ENCODE assay signal across 9 cellular contexts in the genomic region with DNA sequence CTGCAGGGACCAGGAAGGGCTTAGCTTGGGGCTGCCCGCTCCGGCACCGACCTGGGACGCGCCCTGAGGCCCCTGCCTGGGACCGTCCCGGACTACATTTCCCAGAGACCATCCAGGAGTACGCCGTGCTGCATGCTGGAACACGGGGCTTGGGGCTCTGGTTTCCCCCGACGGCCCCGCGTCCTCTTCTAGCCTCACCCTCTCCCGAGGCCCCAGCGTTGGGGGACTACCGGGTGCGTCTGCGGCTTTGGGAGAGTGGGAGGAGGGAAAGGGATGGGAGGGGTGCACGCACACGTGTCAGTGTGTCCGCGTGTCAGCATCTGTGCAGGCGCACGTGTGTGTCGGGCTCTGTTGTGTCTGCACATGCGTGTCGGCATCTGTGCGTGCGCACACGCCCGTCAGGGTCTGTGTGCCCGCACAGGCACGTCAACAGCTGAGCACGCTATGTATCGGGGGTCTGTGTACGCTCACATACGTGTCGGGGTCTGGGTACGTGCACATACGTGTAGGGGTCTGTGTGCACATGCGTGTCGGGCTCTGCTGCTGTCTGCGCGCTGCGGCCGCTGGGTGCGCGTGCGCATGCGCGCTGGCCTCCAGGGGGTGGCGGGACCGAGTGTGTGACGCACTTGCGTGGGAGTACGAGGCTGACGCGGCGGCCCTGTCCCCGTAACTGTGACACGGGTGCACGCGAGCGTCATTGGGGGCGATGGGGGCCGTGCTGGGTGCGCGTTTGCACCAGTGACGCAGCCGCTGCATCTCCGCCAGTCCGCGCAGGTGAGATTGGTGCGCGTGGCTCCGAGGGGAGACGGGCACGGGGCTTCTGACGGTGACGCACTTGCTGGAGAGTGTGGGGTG. TPM values are rescaled to one million over a fixed set of nuclear protein-coding genes. Genes with fewer than 3 reads are reported as not detected.
A peak's percentile ranks its signal among the peaks of the same experiment; 100 is the strongest.
DNase-seq lines count a peak whose midpoint lies in the region; ATAC-seq, FAIRE-seq and TF ChIP-seq lines count a peak whose summit lies in the region.
"Had no signal": no experiment of that assay in that cellular context is flagged by ENCODE, and none has a peak within 500 bp of the region (broad histone marks: within the 10 kb centered on the region; RNA-seq: fewer than 3 reads in every experiment).

Gene ZNF331, plus strand, starts transcription at position 623 of the 855 bp plus-strand sequence. CDS start 31,232 bp downstream, outside the sequence.

- peaks cover 6 to 37% (median 17%) of the 10 kb centered on the region in 4 donors for H3K4me1 Mint-ChIP-seq in CD4-positive, CD25-positive, alpha-beta regulatory T cell

- peak within 1 kb of the TSS; percentile 82 for H3K9ac ChIP-seq in iPS-20b (ENCODE audit: low read depth, low read length)

- H3K4me3 ChIP-seq in CD4-positive, CD25-positive, alpha-beta regulatory T cell (ENCODE audit: low read depth, low read length), result peak within 1 kb of the TSS; percentile 69
- H3K4me3 ChIP-seq in body of pancreas (peak within 1 kb of the TSS; percentile 22 to 24), iPS-20b (ENCODE audit: low read length) (peak within 1 kb of the TSS; percentile 83), skin epidermis (peak within 1 kb of the TSS; percentile 47 to 66 (median 61))

- WGBS in body of pancreas, 2 donors, result 46 to 60% methylated on average over 24 to 79 of the region's 81 CpGs

- peak; percentile 89 to 94 (median 90) for DNase-seq in CD4-positive, CD25-positive, alpha-beta regulatory T cell
- peak; percentile 85 for DNase-seq in HTR-8/SVneo (ENCODE audit: insufficient read length, low spot score)
- peak; percentile 92 for DNase-seq in T-helper 22 cell (ENCODE audit: low read depth)
- DNase-seq in body of pancreas, result peak; percentile 79 to 85 (median 84)
- DNase-seq in NCI-H524 treated with DMSO at 0.1 percent for 48 hours (lab: John Stamatoyannopoulos, UW), result no peak

- peak; percentile 96 for FAIRE-seq in HTR-8/SVneo (lab: Jason Lieb, UNC)

- H3K36me3 Mint-ChIP-seq in CD4-positive, CD25-positive, alpha-beta regulatory T cell, result peaks cover 41% of the 10 kb centered on the region

- peak within 1 kb of the TSS; percentile 93 to 100 (median 99) for H3K27ac Mint-ChIP-seq in CD4-positive, CD25-positive, alpha-beta regulatory T cell

- TF ChIP-seq CTCF in body of pancreas (IDR thresholded peaks at IDR 0.05), result peak in 5 of 7 experiments; percentile 42 to 86 (median 64)

- H3K36me3 ChIP-seq in CD4-positive, CD25-positive, alpha-beta regulatory T cell (ENCODE audit: control insufficient read depth, insufficient read depth, low read length), result peaks cover 15% of the 10 kb centered on the region
- H3K36me3 ChIP-seq in body of pancreas (replicated peaks in 1 of 2; ENCODE audit: insufficient read depth in 1 of 2, low read depth in 2 of 2), result no peaks in the 10 kb centered on the region
- peaks cover 62% of the 10 kb centered on the region for H3K36me3 ChIP-seq in iPS-20b (ENCODE audit: insufficient read depth, low read depth, low read length)

- H3K9me3 Mint-ChIP-seq in CD4-positive, CD25-positive, alpha-beta regulatory T cell, result peaks cover 0 to 15% (median 1%) of the 10 kb centered on the region in 7 donors

- peak; percentile 47 to 70 (median 55) for TF ChIP-seq POLR2A in body of pancreas (IDR thresholded peaks at IDR 0.05)

- H3K4me3 Mint-ChIP-seq in CD4-positive, CD25-positive, alpha-beta regulatory T cell, result peak within 1 kb of the TSS; percentile 91 to 98 (median 92)

- H3K9me3 ChIP-seq in CD4-positive, CD25-positive, alpha-beta regulatory T cell (ENCODE audit: control insufficient read depth in 2 of 2, low read length in 2 of 2), result peaks cover 0 to 2% of the 10 kb centered on the region in 2 experiments
- H3K9me3 ChIP-seq in body of pancreas (no peaks in the 10 kb centered on the region), iPS-20b (ENCODE audit: insufficient read depth, low read depth, low read length) (no peaks in the 10 kb centered on the region)

- H3K4me1 ChIP-seq in CD4-positive, CD25-positive, alpha-beta regulatory T cell (ENCODE audit: control insufficient read depth, insufficient read depth, low read length, poor library complexity, severe bottlenecking), result peaks cover 9% of the 10 kb centered on the region
- H3K4me1 ChIP-seq in body of pancreas, result peaks cover 14% of the 10 kb centered on the region
- no peaks in the 10 kb centered on the region for H3K4me1 ChIP-seq in iPS-20b (ENCODE audit: insufficient read depth, low read length)

- H3K27me3 ChIP-seq in CD4-positive, CD25-positive, alpha-beta regulatory T cell (ENCODE audit: control insufficient read depth, insufficient read depth, low read length), result no peaks in the 10 kb centered on the region
- H3K27me3 ChIP-seq in body of pancreas (no peaks in the 10 kb centered on the region), iPS-20b (ENCODE audit: insufficient read depth, low read length) (no peaks in the 10 kb centered on the region)

- H3K27ac ChIP-seq in CD4-positive, CD25-positive, alpha-beta regulatory T cell (ENCODE audit: insufficient read depth, low read length, poor library complexity, severe bottlenecking), result peak within 1 kb of the TSS; percentile 97
- H3K27ac ChIP-seq in body of pancreas (peak within 1 kb of the TSS; percentile 65 to 84 (median 80)), iPS-20b (ENCODE audit: low read length) (peak within 1 kb of the TSS; percentile 32), skin epidermis (peak within 1 kb of the TSS; percentile 48 to 94 (median 80))
- H3K27ac ChIP-seq: epithelial cell of prostate had no signal

- peak; percentile 83 to 87 for ATAC-seq in CD4-positive, CD25-positive, alpha-beta regulatory T cell (ENCODE audit: low read depth in 2 of 2)
- ATAC-seq in GM19455 (IDR thresholded peaks at IDR 0.05; ENCODE audit: unreplicated experiment) (peak; percentile 69), body of pancreas (peak; percentile 86)

- peaks cover 6% of the 10 kb centered on the region for H3K27me3 Mint-ChIP-seq in CD4-positive, CD25-positive, alpha-beta regulatory T cell

- intact Hi-C loops in body of pancreas (cut with DNase I), result no loop called here

RNA-seq across cellular contexts. Expression of gene ZNF331, which starts in this region (rescaled TPM):
- 504 TPM for total RNA-seq in CD4-positive, CD25-positive, alpha-beta regulatory T cell
- 10 to 100 TPM; 27.9 to 46.7 (median 38.3) TPM for polyA plus RNA-seq in CD4-positive, CD25-positive, alpha-beta regulatory T cell
- 10 to 100 TPM; 14.8 to 37.6 TPM for total RNA-seq in body of pancreas

Comparison
In these comparisons a context has a peak if more than half of its experiments do, and no peak if none do; other contexts are left out.
1. RNA of gene ZNF331 (total RNA-seq): 504 TPM in CD4-positive, CD25-positive, alpha-beta regulatory T cell (single experiment); 14.8 to 37.6 TPM in body of pancreas; every median in the first group is over 10 times any median in the second.
2. H3K27ac ChIP-seq: peak in every context shown above with its lines; median percentile 97 in CD4-positive, CD25-positive, alpha-beta regulatory T cell; 80 in skin epidermis; 80 in body of pancreas; 32 in iPS-20b.
3. H3K4me3 ChIP-seq: peak in every context shown above with its lines; median percentile 83 in iPS-20b; 69 in CD4-positive, CD25-positive, alpha-beta regulatory T cell; 61 in skin epidermis; 23 in body of pancreas.
4. Peak in every context shown above with its lines, with median percentiles within 50 percentile points of each other: ATAC-seq.